ENCODE assay signal across 8 cellular contexts in genomic region chr18:58578321-58578720, GRCh38.
DNase-seq lines count a peak whose midpoint lies in the region; ATAC-seq and TF ChIP-seq lines count a peak whose summit lies in the region.

No MANE protein-coding gene starts in this region.

- ATAC-seq in HG03159 (IDR thresholded peaks at IDR 0.05; ENCODE audit: unreplicated experiment): no peak

- CTCF ChIA-PET in AG04449 (lab: Yijun Ruan, JAX): interaction anchor here (1.6 to 2.0 kb wide), 2 partner anchors 85 to 186 kb away, joined by 3 to 6 read pairs; no protein-coding TSS in a partner anchor

- peak overlapping the region; percentile 61 for H3K4me3 ChIP-seq in AG04449 (ENCODE audit: low read depth, low read length)
- peak overlapping the region; percentile 38 for H3K4me3 ChIP-seq in HFF-Myc (replicated peaks; ENCODE audit: low read depth, low read length)
- peak overlapping the region; percentile 84 for H3K4me3 ChIP-seq in WI38 (ENCODE audit: low read depth, low read length)

- DNase-seq in AG04449 (ENCODE audit: low read depth, low spot score) (no peak), HFF-Myc (ENCODE audit: extremely low read depth, low read depth) (no peak), iris pigment epithelial cell (ENCODE audit: low read depth) (peak; percentile 53), OCI-M1 (lab: John Stamatoyannopoulos, UW) (no peak), Ammon's horn (ENCODE audit: low spot score) (no peak), NCI-H748 (lab: John Stamatoyannopoulos, UW; ENCODE audit: unreplicated experiment) (no peak)

- POLR2A ChIA-PET in AG04449 (lab: Yijun Ruan, JAX): interaction anchor here (1.8 to 1.9 kb wide), 2 partner anchors 12 to 93 kb away, joined by 7 to 11 read pairs; partner anchors contain the start of gene MALT1

- TF ChIP-seq CTCF in AG04449 (IDR thresholded peaks at IDR 0.05; ENCODE audit: insufficient read depth, low read length, missing control alignments) (no peak), HFF-Myc (IDR thresholded peaks at IDR 0.05; ENCODE audit: low read depth, low read length, missing control alignments) (no peak), WI38 (IDR thresholded peaks at IDR 0.05; ENCODE audit: low read depth, low read length) (no peak)
